15 cellular contexts compared by ENCODE assay signal in genomic region chr4:85658766-85659439, GRCh38.
DNase-seq lines count a peak whose midpoint lies in the region; ATAC-seq and TF ChIP-seq lines count a peak whose summit lies in the region.
"Had no signal": no experiment of that assay in that cellular context is flagged by ENCODE, and none has a peak within 500 bp of the region (broad histone marks: within the 10 kb centered on the region; RNA-seq: fewer than 3 reads in every experiment).

No MANE protein-coding gene starts in this region.

- H3K36me3 ChIP-seq in heart left ventricle (no peaks in the 10 kb centered on the region), aorta (ENCODE audit: control insufficient read depth in 1 of 2, insufficient read depth in 2 of 2, low read length in 1 of 2) (no peaks in the 10 kb centered on the region)
- H3K36me3 ChIP-seq: MG63 had no signal

- H3K4me3 ChIP-seq in heart left ventricle = no peak overlapping the region
- no peak overlapping the region for H3K4me3 ChIP-seq in aorta (ENCODE audit: low read length in 2 of 2)
- H3K4me3 ChIP-seq: MG63 had no signal

- ATAC-seq in GM19351 (IDR thresholded peaks at IDR 0.05; ENCODE audit: unreplicated experiment) = peak; percentile 28
- peak in 3 of 4 donors; percentile 36 to 72 (median 54) for ATAC-seq in heart left ventricle
- peak; percentile 50 for ATAC-seq in aorta (ENCODE audit: low FRiP score)
- ATAC-seq in GM18909 (IDR thresholded peaks at IDR 0.05; ENCODE audit: poor library complexity, unreplicated experiment) = no peak
- ATAC-seq: activated naive CD8-positive, alpha-beta T cell treated with anti-CD3 and anti-CD28 coated beads, Interleukin-2, amount 50 U/mL, for 24 hours had no signal

- no peak for TF ChIP-seq POLR2A in heart left ventricle (IDR thresholded peaks at IDR 0.05)

- no peaks in the 10 kb centered on the region for H3K27me3 ChIP-seq in heart left ventricle
- H3K27me3 ChIP-seq in aorta (ENCODE audit: control insufficient read depth in 1 of 2, insufficient read depth in 2 of 2, low read length in 1 of 2) = no peaks in the 10 kb centered on the region
- H3K27me3 ChIP-seq: MG63 had no signal

- intact Hi-C loops in heart left ventricle (cut with DNase I) = no loop called here
- intact Hi-C loops in aorta (cut with DNase I) = no loop called here

- WGBS in heart left ventricle, 4 donors = 64 to 67% (median 67%) methylated on average over 6 of the region's 6 CpGs
- WGBS in aorta, 2 donors = 43 to 44% methylated on average over 6 of the region's 6 CpGs

- H3K4me1 ChIP-seq in heart left ventricle (peaks cover 0 to 41% (median 0%) of the 10 kb centered on the region in 12 donors), aorta (ENCODE audit: control insufficient read depth in 1 of 2, insufficient read depth in 2 of 2, low read length in 2 of 2) (no peaks in the 10 kb centered on the region)

- H3K9me3 ChIP-seq in heart left ventricle (peaks cover 0 to 4% (median 0%) of the 10 kb centered on the region in 12 donors), aorta (ENCODE audit: control insufficient read depth, low read length) (no peaks in the 10 kb centered on the region)
- H3K9me3 ChIP-seq: MG63 had no signal

- peak; percentile 62 for DNase-seq in SK-MEL-5 (ENCODE audit: low read depth, low spot score)
- DNase-seq in heart left ventricle = no peak
- DNase-seq in aorta = no peak
- DNase-seq in LoVo (ENCODE audit: low spot score) = no peak
- DNase-seq in KBM-7 = no peak
- DNase-seq: activated naive CD8-positive, alpha-beta T cell treated with anti-CD3 and anti-CD28 coated beads, Interleukin-2, amount 50 U/mL, for 24 hours; activated T-cell treated with anti-CD3 and anti-CD28 coated beads, Interleukin-2, amount 50 U/mL, for 24 hours; cerebellar nuclear complex; DMS79; MG63; NCI-H82; posterior cingulate gyrus had no signal

- in situ Hi-C loops in SK-MEL-5 (cut with HindIII; ENCODE audit: low pct_unique_long_range_greater_than_20kb, low sequenced_read_pairs) (no loop called here), KBM-7 (cut with MboI; ENCODE audit: low pct_unique_long_range_greater_than_20kb, low sequenced_read_pairs) (no loop called here)

- H3K27ac ChIP-seq in heart left ventricle = peak overlapping the region in 3 of 12 donors; percentile 2 to 81 (median 11)
- H3K27ac ChIP-seq in aorta (ENCODE audit: low read depth in 1 of 2, low read length in 2 of 2) = no peak overlapping the region
- H3K27ac ChIP-seq: C4-2B had no signal

- TF ChIP-seq CTCF in heart left ventricle (IDR thresholded peaks at IDR 0.05) = peak in 3 of 12 donors; percentile 24 to 28 (median 24)
